ENCODE assay signal across 1 cellular context in the genomic region with DNA sequence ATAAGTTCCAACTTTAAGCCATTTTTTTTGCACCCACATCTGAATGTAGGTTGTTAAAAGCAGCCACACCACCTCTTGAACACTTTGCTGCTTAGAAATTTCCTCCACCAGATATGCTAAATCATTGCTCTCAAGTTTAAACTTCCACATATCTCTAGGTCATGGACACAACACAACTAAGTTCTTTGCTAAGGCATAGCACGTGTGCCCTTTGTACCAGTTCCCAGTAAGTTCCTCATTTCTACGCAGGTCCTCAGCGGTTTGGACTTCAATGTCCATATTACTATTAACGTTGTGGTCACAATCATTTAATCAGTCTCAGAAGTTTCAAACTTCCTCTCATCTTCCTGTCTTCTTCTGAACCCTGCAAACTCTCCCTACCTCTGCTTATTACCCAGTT.
TF ChIP-seq lines count a peak whose summit lies in the region.

No MANE protein-coding gene starts in this region.

TF ChIP-seq in H1, 55 proteins besides CTCF, POLR2A, EP300 and RAD21 (continued from another document):
- TF ChIP-seq, protein P1, sequence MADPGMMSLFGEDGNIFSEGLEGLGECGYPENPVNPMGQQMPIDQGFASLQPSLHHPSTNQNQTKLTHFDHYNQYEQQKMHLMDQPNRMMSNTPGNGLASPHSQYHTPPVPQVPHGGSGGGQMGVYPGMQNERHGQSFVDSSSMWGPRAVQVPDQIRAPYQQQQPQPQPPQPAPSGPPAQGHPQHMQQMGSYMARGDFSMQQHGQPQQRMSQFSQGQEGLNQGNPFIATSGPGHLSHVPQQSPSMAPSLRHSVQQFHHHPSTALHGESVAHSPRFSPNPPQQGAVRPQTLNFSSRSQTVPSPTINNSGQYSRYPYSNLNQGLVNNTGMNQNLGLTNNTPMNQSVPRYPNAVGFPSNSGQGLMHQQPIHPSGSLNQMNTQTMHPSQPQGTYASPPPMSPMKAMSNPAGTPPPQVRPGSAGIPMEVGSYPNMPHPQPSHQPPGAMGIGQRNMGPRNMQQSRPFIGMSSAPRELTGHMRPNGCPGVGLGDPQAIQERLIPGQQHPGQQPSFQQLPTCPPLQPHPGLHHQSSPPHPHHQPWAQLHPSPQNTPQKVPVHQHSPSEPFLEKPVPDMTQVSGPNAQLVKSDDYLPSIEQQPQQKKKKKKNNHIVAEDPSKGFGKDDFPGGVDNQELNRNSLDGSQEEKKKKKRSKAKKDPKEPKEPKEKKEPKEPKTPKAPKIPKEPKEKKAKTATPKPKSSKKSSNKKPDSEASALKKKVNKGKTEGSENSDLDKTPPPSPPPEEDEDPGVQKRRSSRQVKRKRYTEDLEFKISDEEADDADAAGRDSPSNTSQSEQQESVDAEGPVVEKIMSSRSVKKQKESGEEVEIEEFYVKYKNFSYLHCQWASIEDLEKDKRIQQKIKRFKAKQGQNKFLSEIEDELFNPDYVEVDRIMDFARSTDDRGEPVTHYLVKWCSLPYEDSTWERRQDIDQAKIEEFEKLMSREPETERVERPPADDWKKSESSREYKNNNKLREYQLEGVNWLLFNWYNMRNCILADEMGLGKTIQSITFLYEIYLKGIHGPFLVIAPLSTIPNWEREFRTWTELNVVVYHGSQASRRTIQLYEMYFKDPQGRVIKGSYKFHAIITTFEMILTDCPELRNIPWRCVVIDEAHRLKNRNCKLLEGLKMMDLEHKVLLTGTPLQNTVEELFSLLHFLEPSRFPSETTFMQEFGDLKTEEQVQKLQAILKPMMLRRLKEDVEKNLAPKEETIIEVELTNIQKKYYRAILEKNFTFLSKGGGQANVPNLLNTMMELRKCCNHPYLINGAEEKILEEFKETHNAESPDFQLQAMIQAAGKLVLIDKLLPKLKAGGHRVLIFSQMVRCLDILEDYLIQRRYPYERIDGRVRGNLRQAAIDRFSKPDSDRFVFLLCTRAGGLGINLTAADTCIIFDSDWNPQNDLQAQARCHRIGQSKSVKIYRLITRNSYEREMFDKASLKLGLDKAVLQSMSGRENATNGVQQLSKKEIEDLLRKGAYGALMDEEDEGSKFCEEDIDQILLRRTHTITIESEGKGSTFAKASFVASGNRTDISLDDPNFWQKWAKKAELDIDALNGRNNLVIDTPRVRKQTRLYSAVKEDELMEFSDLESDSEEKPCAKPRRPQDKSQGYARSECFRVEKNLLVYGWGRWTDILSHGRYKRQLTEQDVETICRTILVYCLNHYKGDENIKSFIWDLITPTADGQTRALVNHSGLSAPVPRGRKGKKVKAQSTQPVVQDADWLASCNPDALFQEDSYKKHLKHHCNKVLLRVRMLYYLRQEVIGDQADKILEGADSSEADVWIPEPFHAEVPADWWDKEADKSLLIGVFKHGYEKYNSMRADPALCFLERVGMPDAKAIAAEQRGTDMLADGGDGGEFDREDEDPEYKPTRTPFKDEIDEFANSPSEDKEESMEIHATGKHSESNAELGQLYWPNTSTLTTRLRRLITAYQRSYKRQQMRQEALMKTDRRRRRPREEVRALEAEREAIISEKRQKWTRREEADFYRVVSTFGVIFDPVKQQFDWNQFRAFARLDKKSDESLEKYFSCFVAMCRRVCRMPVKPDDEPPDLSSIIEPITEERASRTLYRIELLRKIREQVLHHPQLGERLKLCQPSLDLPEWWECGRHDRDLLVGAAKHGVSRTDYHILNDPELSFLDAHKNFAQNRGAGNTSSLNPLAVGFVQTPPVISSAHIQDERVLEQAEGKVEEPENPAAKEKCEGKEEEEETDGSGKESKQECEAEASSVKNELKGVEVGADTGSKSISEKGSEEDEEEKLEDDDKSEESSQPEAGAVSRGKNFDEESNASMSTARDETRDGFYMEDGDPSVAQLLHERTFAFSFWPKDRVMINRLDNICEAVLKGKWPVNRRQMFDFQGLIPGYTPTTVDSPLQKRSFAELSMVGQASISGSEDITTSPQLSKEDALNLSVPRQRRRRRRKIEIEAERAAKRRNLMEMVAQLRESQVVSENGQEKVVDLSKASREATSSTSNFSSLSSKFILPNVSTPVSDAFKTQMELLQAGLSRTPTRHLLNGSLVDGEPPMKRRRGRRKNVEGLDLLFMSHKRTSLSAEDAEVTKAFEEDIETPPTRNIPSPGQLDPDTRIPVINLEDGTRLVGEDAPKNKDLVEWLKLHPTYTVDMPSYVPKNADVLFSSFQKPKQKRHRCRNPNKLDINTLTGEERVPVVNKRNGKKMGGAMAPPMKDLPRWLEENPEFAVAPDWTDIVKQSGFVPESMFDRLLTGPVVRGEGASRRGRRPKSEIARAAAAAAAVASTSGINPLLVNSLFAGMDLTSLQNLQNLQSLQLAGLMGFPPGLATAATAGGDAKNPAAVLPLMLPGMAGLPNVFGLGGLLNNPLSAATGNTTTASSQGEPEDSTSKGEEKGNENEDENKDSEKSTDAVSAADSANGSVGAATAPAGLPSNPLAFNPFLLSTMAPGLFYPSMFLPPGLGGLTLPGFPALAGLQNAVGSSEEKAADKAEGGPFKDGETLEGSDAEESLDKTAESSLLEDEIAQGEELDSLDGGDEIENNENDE (IDR thresholded peaks at IDR 0.05; ENCODE audit: insufficient replicate concordance, low read length) = no peak
- no peak for TF ChIP-seq JUN (IDR thresholded peaks at IDR 0.05; ENCODE audit: low read depth, low read length)
TF ChIP-seq in H1: peak in this region for 0.
